ENCODE assay signal across 8 cellular contexts in the genomic region with DNA sequence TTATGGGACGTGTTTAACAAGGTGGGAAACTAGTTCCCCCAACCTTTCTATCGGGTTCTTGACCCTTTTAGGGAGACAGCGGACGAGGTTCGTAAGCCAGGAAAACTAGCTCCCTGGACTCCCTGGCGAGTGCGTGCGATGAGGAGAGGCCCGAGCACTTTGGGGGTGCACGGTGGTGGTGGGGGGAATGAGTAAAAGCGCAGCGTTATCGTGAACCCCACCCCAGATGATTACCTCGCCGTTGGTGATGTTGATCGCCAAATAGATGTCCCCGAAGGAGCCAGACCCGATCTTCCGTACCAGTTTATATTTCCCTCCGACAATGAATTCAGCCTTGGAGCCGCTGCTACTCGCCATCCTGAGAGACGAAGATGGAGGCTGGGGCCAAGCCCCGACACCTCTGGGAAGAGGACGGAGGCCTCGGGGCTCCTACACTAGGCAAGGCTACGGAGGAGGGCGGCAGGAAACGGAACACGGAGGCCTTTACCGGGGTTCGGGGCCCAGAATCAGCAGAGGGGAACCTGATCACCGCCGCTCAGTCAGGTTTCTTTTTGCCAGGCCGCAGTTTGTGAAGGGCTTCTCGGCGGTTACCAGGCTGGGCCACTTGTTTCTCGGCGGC. TPM values are rescaled to one million over a fixed set of nuclear protein-coding genes. Genes with fewer than 3 reads are reported as not detected.
A peak's percentile ranks its signal among the peaks of the same experiment; 100 is the strongest.
DNase-seq lines count a peak whose midpoint lies in the region; ATAC-seq and TF ChIP-seq lines count a peak whose summit lies in the region.

No MANE protein-coding gene starts in this region.

- CTCF ChIA-PET in SK-N-SH (lab: Yijun Ruan, JAX): interaction anchor here (0.5 to 7.0 kb wide), 34 partner anchors 9 to 302 kb away, joined by 3 to 79 read pairs (median 4); a partner anchor contains a TSS
- CTCF ChIA-PET in naive thymus-derived CD4-positive, alpha-beta T cell (lab: Charles Lee): interaction anchor here (0.6 to 4.1 kb wide), 4 partner anchors 11 to 673 kb away, joined by 4 to 41 read pairs (median 4); no protein-coding TSS in a partner anchor

- H3K9ac ChIP-seq in SK-N-SH: peak overlapping the region; percentile 100
- H3K9ac ChIP-seq in endodermal cell (ENCODE audit: extremely low read depth, low read length, poor library complexity, severe bottlenecking): peak overlapping the region; percentile 98

- peak overlapping the region; percentile 97 for H3K27ac Mint-ChIP-seq in endodermal cell
- peak overlapping the region; percentile 95 to 99 (median 97) for H3K27ac Mint-ChIP-seq in naive thymus-derived CD4-positive, alpha-beta T cell

- peaks cover 20% of the 10 kb centered on the region for H4K20me1 ChIP-seq in SK-N-SH (ENCODE audit: insufficient read depth)

- peaks cover 18 to 43% of the 10 kb centered on the region in 2 experiments for H3K36me3 ChIP-seq in SK-N-SH (replicated peaks in 1 of 2; ENCODE audit: control insufficient read depth in 1 of 2, insufficient read depth in 2 of 2, low read length in 1 of 2)
- peaks cover 42% of the 10 kb centered on the region for H3K36me3 ChIP-seq in endodermal cell (ENCODE audit: control insufficient read depth, insufficient read depth, low read length)
- peaks cover 0 to 15% (median 4%) of the 10 kb centered on the region in 3 experiments for H3K36me3 ChIP-seq in naive thymus-derived CD4-positive, alpha-beta T cell (ENCODE audit: control insufficient read depth in 2 of 3, insufficient read depth in 3 of 3, low read length in 3 of 3)

- peaks cover 17% of the 10 kb centered on the region for H3K4me1 Mint-ChIP-seq in endodermal cell
- H3K4me1 Mint-ChIP-seq in naive thymus-derived CD4-positive, alpha-beta T cell: peaks cover 17 to 43% (median 39%) of the 10 kb centered on the region in 7 donors

- whole genome bisulfite sequencing in SK-N-SH (ENCODE audit: low lambda C conversion rate): under 1% methylated on average over 26 of the region's 39 CpGs
- WGBS in endodermal cell (ENCODE audit: insufficient coverage in 1 of 2, insufficient read length in 1 of 2), 2 experiments: 0% methylated on average over 30 to 39 of the region's 39 CpGs

- H3K27ac ChIP-seq in SK-N-SH (ENCODE audit: low read depth in 2 of 2, low read length in 1 of 2) (peak overlapping the region; percentile 88 to 96), endodermal cell (ENCODE audit: low read depth, low read length) (peak overlapping the region; percentile 95)
- H3K27ac ChIP-seq in naive thymus-derived CD4-positive, alpha-beta T cell (ENCODE audit: low read depth, low read length): peak overlapping the region; percentile 96

- TF ChIP-seq EP300 in SK-N-SH (IDR thresholded peaks at IDR 0.05; ENCODE audit: borderline replicate concordance in 1 of 2, low read depth in 1 of 2, low read length in 1 of 2): no peak

- peaks cover 6 to 15% of the 10 kb centered on the region in 2 experiments; a peak in 3 of 4 replicates for H3K4me1 ChIP-seq in SK-N-SH (ENCODE audit: control insufficient read depth in 1 of 2, insufficient read depth in 2 of 2, low read depth in 1 of 2, low read length in 1 of 2)
- H3K4me1 ChIP-seq in endodermal cell (ENCODE audit: control insufficient read depth, insufficient read depth, low read length): no peaks in the 10 kb centered on the region
- H3K4me1 ChIP-seq in naive thymus-derived CD4-positive, alpha-beta T cell (ENCODE audit: control insufficient read depth in 2 of 2, insufficient read depth in 2 of 2, low read length in 2 of 2): peaks cover 27 to 32% of the 10 kb centered on the region in 2 donors

- peak; percentile 8 for ATAC-seq in naive thymus-derived CD4-positive, alpha-beta T cell
- ATAC-seq in HG03457 (IDR thresholded peaks at IDR 0.05; ENCODE audit: unreplicated experiment): no peak

- no peaks in the 10 kb centered on the region for H3K9me3 Mint-ChIP-seq in endodermal cell
- H3K9me3 Mint-ChIP-seq in naive thymus-derived CD4-positive, alpha-beta T cell: peaks cover 0 to 5% (median 0%) of the 10 kb centered on the region in 11 donors

- H3K4me3 ChIP-seq in HFF-Myc (replicated peaks; ENCODE audit: low read depth, low read length) (peak overlapping the region; percentile 99), SK-N-SH (ENCODE audit: low read depth in 2 of 2, low read length in 1 of 2) (peak overlapping the region; percentile 88 to 95), endodermal cell (ENCODE audit: low read length) (peak overlapping the region; percentile 94)
- peak overlapping the region; percentile 97 for H3K4me3 ChIP-seq in naive thymus-derived CD4-positive, alpha-beta T cell (ENCODE audit: low read length)

- DNase-seq in ELR (ENCODE audit: low read depth) (peak; percentile 42), HFF-Myc (ENCODE audit: extremely low read depth, low read depth) (no peak), SK-N-SH (peak; percentile 39), endodermal cell (no peak), T1000 (lab: John Stamatoyannopoulos, UW) (no peak), NCI-H2081 (lab: John Stamatoyannopoulos, UW) (no peak)
- DNase-seq in naive thymus-derived CD4-positive, alpha-beta T cell: peak in 2 of 9 donors; percentile 8 to 24

- H3K27me3 Mint-ChIP-seq in endodermal cell (ENCODE audit: insufficient read depth): no peaks in the 10 kb centered on the region
- peaks cover 0 to 5% (median 0%) of the 10 kb centered on the region in 5 donors for H3K27me3 Mint-ChIP-seq in naive thymus-derived CD4-positive, alpha-beta T cell

- POLR2A ChIA-PET in SK-N-SH (lab: Yijun Ruan, JAX): interaction anchor here (0.7 to 1.8 kb wide), 11 partner anchors 8 to 230 kb away, joined by 3 to 7 read pairs (median 4); a partner anchor contains a TSS
- POLR2A ChIA-PET in naive thymus-derived CD4-positive, alpha-beta T cell (lab: Charles Lee): interaction anchor here (0.7 to 4.4 kb wide), 26 partner anchors 10 to 1672 kb away, joined by 3 to 21 read pairs (median 5); a partner anchor contains a TSS

- H3K36me3 Mint-ChIP-seq in endodermal cell (ENCODE audit: low read depth): peaks cover 41% of the 10 kb centered on the region
- H3K36me3 Mint-ChIP-seq in naive thymus-derived CD4-positive, alpha-beta T cell: peaks cover 6 to 29% (median 28%) of the 10 kb centered on the region in 5 donors

- peak overlapping the region; percentile 96 for H3K4me2 ChIP-seq in SK-N-SH

- no peaks in the 10 kb centered on the region for H3K9me3 ChIP-seq in SK-N-SH
- H3K9me3 ChIP-seq in endodermal cell (ENCODE audit: control insufficient read depth, low read length): no peaks in the 10 kb centered on the region
- no peaks in the 10 kb centered on the region for H3K9me3 ChIP-seq in naive thymus-derived CD4-positive, alpha-beta T cell (ENCODE audit: control insufficient read depth in 2 of 3, low read length in 3 of 3)

- TF ChIP-seq CTCF in HFF-Myc (IDR thresholded peaks at IDR 0.05; ENCODE audit: low read depth, low read length, missing control alignments): no peak
- TF ChIP-seq CTCF in SK-N-SH (IDR thresholded peaks at IDR 0.05): no peak
- no peak for TF ChIP-seq CTCF in endodermal cell (conservative IDR thresholded peaks at IDR 0.05)

- H2AFZ ChIP-seq in SK-N-SH (ENCODE audit: low read depth): no peak overlapping the region

- H3F3A ChIP-seq in SK-N-SH (replicated peaks; ENCODE audit: insufficient read depth): peaks cover 12% of the 10 kb centered on the region

- H3K9me2 ChIP-seq in SK-N-SH: no peaks in the 10 kb centered on the region

- intact Hi-C loops in naive thymus-derived CD4-positive, alpha-beta T cell (cut with micrococcal nuclease): loop anchor here (1.0 to 10.0 kb wide), 21 partner anchors 11 to 1167 kb away; a partner anchor contains a TSS

- TF ChIP-seq RAD21 in SK-N-SH (IDR thresholded peaks at IDR 0.05; ENCODE audit: low read length): no peak

- H3K27me3 ChIP-seq in SK-N-SH (ENCODE audit: insufficient read depth) (no peaks in the 10 kb centered on the region), endodermal cell (ENCODE audit: control insufficient read depth, insufficient read depth, low read length, poor library complexity, severe bottlenecking) (no peaks in the 10 kb centered on the region)
- no peaks in the 10 kb centered on the region for H3K27me3 ChIP-seq in naive thymus-derived CD4-positive, alpha-beta T cell (ENCODE audit: control insufficient read depth in 2 of 2, insufficient read depth in 2 of 2, low read length in 2 of 2)

- H3K79me2 ChIP-seq in SK-N-SH (ENCODE audit: insufficient read depth): peaks cover 65% of the 10 kb centered on the region

- H3K4me3 Mint-ChIP-seq in endodermal cell: peak overlapping the region; percentile 100
- H3K4me3 Mint-ChIP-seq in naive thymus-derived CD4-positive, alpha-beta T cell: peak overlapping the region; percentile 91 to 99 (median 98)

TF ChIP-seq in SK-N-SH, 30 proteins besides CTCF, POLR2A, EP300 and RAD21 (continues in another document):
- TF ChIP-seq JUND (IDR thresholded peaks at IDR 0.05): no peak
- TF ChIP-seq FOXJ3 (CRISPR knock-in tag; IDR thresholded peaks at IDR 0.05): no peak
- TF ChIP-seq SMC3 (IDR thresholded peaks at IDR 0.05; ENCODE audit: low read depth, low read length): no peak
- TF ChIP-seq YY1 (IDR thresholded peaks at IDR 0.05; ENCODE audit: low read depth): no peak
- no peak for TF ChIP-seq MEF2A (IDR thresholded peaks at IDR 0.05; ENCODE audit: borderline replicate concordance, low read depth)
- TF ChIP-seq TAF1 (IDR thresholded peaks at IDR 0.05; ENCODE audit: borderline replicate concordance, low read depth, low read length): no peak
- TF ChIP-seq, protein P1, sequence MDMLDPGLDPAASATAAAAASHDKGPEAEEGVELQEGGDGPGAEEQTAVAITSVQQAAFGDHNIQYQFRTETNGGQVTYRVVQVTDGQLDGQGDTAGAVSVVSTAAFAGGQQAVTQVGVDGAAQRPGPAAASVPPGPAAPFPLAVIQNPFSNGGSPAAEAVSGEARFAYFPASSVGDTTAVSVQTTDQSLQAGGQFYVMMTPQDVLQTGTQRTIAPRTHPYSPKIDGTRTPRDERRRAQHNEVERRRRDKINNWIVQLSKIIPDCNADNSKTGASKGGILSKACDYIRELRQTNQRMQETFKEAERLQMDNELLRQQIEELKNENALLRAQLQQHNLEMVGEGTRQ (IDR thresholded peaks at IDR 0.05; ENCODE audit: borderline replicate concordance, low read depth, low read length): no peak

RNA-seq across cellular contexts. Expression of a gene that starts 0.5 kb away (rescaled TPM):
- polyA plus RNA-seq in SK-N-SH (2012; rRNA removed): 70.7 and 96.6 TPM in 2 replicates
- 109 and 118 TPM in 2 replicates for polyA plus RNA-seq in SK-N-SH (2012; cell fraction: cytosol; rRNA removed)
- 63.2 and 77.8 TPM in 2 replicates for polyA plus RNA-seq in SK-N-SH (2012; cell fraction: nucleus; rRNA removed)
- 100 to 1,000 TPM; 198 to 214 TPM for total RNA-seq in endodermal cell
- 175 TPM for polyA plus RNA-seq in endodermal cell (2013, experiment 1 of 2)
- polyA plus RNA-seq in endodermal cell (2013, experiment 2 of 2): 176 TPM
- 100 to 1,000 TPM; 168 to 217 (median 181) TPM for total RNA-seq in naive thymus-derived CD4-positive, alpha-beta T cell
- 100 to 1,000 TPM; 146 to 164 TPM for polyA plus RNA-seq in naive thymus-derived CD4-positive, alpha-beta T cell

RNA-seq across cellular contexts. Expression of a gene that starts 30.6 kb away (rescaled TPM):
- 0.94 and 1.3 TPM in 2 replicates for polyA plus RNA-seq in SK-N-SH (2012; rRNA removed)
- polyA plus RNA-seq in SK-N-SH (2012; cell fraction: cytosol; rRNA removed): 0.76 and 1.1 TPM in 2 replicates
- 1.2 and 2.1 TPM in 2 replicates for polyA plus RNA-seq in SK-N-SH (2012; cell fraction: nucleus; rRNA removed)
- total RNA-seq in endodermal cell: under 1 TPM; 0.57 to 0.93 TPM
- polyA plus RNA-seq in endodermal cell (2013, experiment 1 of 2): 0.68 TPM
- 0.79 TPM for polyA plus RNA-seq in endodermal cell (2013, experiment 2 of 2)
- total RNA-seq in naive thymus-derived CD4-positive, alpha-beta T cell: 1 to 10 TPM in 1 of 5 experiments, under 1 TPM in 3, not detected in 1; 0.43 to 1.8 (median 0.80) TPM
- polyA plus RNA-seq in naive thymus-derived CD4-positive, alpha-beta T cell: under 1 TPM; 0.46 to 0.47 TPM

Comparison
In these comparisons a context has a peak if more than half of its experiments do, and no peak if none do; other contexts are left out.
1. DNase-seq: peak in ELR (single experiment) and SK-N-SH (single experiment); none in HFF-Myc (single experiment), endodermal cell (single experiment), T1000 (single experiment) and NCI-H2081 (0 of 2).
2. Peak in every context shown above with its lines, with median percentiles within 50 percentile points of each other: H3K4me3 ChIP-seq and H3K27ac ChIP-seq.